8 cellular contexts compared by ENCODE assay signal in the genomic region with DNA sequence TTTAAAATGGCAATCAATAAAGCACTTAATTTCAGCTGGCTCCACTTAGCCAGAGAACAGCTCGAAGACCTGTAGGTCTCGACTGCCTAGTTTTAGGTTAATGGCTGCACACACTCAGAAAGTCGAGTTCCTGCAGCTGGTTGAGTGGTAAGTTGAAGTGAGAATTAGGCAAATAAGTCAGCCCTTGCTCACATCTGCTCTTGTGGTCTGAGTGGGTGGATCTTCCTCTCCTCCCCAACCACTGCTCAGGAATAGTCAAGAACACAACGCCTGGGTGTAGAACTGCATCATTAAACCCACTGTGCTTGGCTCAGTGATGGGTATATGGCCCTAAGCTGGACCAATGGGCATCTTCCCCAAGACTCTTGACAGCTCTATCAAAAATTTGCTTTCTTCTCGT. TPM values are rescaled to one million over a fixed set of nuclear protein-coding genes. Genes with fewer than 3 reads are reported as not detected.
A peak's percentile ranks its signal among the peaks of the same experiment; 100 is the strongest.
DNase-seq lines count a peak whose midpoint lies in the region; ATAC-seq and TF ChIP-seq lines count a peak whose summit lies in the region.

No MANE protein-coding gene starts in this region.

- no peak overlapping the region for H2AFZ ChIP-seq in GM23338

- H3K4me1 Mint-ChIP-seq in T-cell (peaks cover 44 to 83% (median 65%) of the 10 kb centered on the region in 3 donors), GM23338 (no peaks in the 10 kb centered on the region; the same call in 1 of the 3 replicates)
- H3K4me1 Mint-ChIP-seq in stimulated activated effector memory CD8-positive, alpha-beta T cell treated with anti-CD3 and anti-CD28 coated beads, Interleukin-12 subunit alpha, Interleukin-12 subunit beta, amount 100 ng/mL, for 72 hours: peaks cover 96% of the 10 kb centered on the region

- no peaks in the 10 kb centered on the region for H3K9me2 ChIP-seq in GM23338 (ENCODE audit: insufficient read depth)

- no peak overlapping the region for H3K4me3 Mint-ChIP-seq in T-cell
- peak overlapping the region; percentile 41 for H3K4me3 Mint-ChIP-seq in stimulated activated effector memory CD8-positive, alpha-beta T cell treated with anti-CD3 and anti-CD28 coated beads, Interleukin-12 subunit alpha, Interleukin-12 subunit beta, amount 100 ng/mL, for 72 hours
- H3K4me3 Mint-ChIP-seq in GM23338: no peak overlapping the region

- POLR2A ChIA-PET in T-cell (lab: Charles Lee): interaction anchor here (0.6 to 0.9 kb wide), 4 partner anchors 9 to 440 kb away, joined by 3 read pairs; no protein-coding TSS in a partner anchor

- no peaks in the 10 kb centered on the region for H3K4me1 ChIP-seq in GM23338 (ENCODE audit: insufficient read depth)

- no peaks in the 10 kb centered on the region for H3K36me3 Mint-ChIP-seq in T-cell
- no peaks in the 10 kb centered on the region for H3K36me3 Mint-ChIP-seq in stimulated activated effector memory CD8-positive, alpha-beta T cell treated with anti-CD3 and anti-CD28 coated beads, Interleukin-12 subunit alpha, Interleukin-12 subunit beta, amount 100 ng/mL, for 72 hours
- H3K36me3 Mint-ChIP-seq in GM23338 (ENCODE audit: low read depth): no peaks in the 10 kb centered on the region

- H3K27me3 Mint-ChIP-seq in T-cell (peaks cover 0 to 3% of the 10 kb centered on the region in 2 donors), GM23338 (ENCODE audit: insufficient read depth, low read depth, poor library complexity) (no peaks in the 10 kb centered on the region)

- H3K9me3 Mint-ChIP-seq in T-cell (no peaks in the 10 kb centered on the region), GM23338 (no peaks in the 10 kb centered on the region)
- no peaks in the 10 kb centered on the region for H3K9me3 Mint-ChIP-seq in stimulated activated effector memory CD8-positive, alpha-beta T cell treated with anti-CD3 and anti-CD28 coated beads, Interleukin-12 subunit alpha, Interleukin-12 subunit beta, amount 100 ng/mL, for 72 hours

- H3K36me3 ChIP-seq in GM23338 (ENCODE audit: insufficient read depth): no peaks in the 10 kb centered on the region

- no peaks in the 10 kb centered on the region for H3F3A ChIP-seq in GM23338 (replicated peaks; ENCODE audit: low read depth)

- ATAC-seq in HG02981 (IDR thresholded peaks at IDR 0.05; ENCODE audit: unreplicated experiment): peak; percentile 71
- ATAC-seq in T-cell (replicated peaks in 1 of 4): peak; percentile 51 to 72 (median 58)
- ATAC-seq in stimulated activated effector memory CD8-positive, alpha-beta T cell treated with anti-CD3 and anti-CD28 coated beads, Interleukin-12 subunit alpha, Interleukin-12 subunit beta, amount 100 ng/mL, for 72 hours: peak; percentile 85
- no peak for ATAC-seq in GM23338

- H3K79me2 ChIP-seq in GM23338 (replicated peaks; ENCODE audit: insufficient read depth): no peaks in the 10 kb centered on the region

- H3K4me3 ChIP-seq in GM23338: no peak overlapping the region

- CTCF ChIA-PET in T-cell (lab: Charles Lee): interaction anchor here (0.6 to 1.2 kb wide), 2 partner anchors 16 to 125 kb away, joined by 3 read pairs; no protein-coding TSS in a partner anchor

- DNase-seq in activated T-cell treated with anti-CD3 and anti-CD28 coated beads for 48 hours (ENCODE audit: low read depth) (peak; percentile 32), activated T-cell treated with anti-CD3 and anti-CD28 coated beads for 4 hours (no peak), T-cell (peak in 1 of 34 experiments; percentile 25), hepatic stellate cell (ENCODE audit: low spot score) (no peak), GM23338 (ENCODE audit: low spot score) (no peak), SK-N-DZ (ENCODE audit: low spot score) (no peak)
- peak in 1 of 2 donors; percentile 79 for DNase-seq in stimulated activated effector memory CD8-positive, alpha-beta T cell treated with anti-CD3 and anti-CD28 coated beads, Interleukin-12 subunit alpha, Interleukin-12 subunit beta, amount 100 ng/mL, for 72 hours (ENCODE audit: low spot score in 2 of 2)

- no peak for TF ChIP-seq CTCF in GM23338 (conservative IDR thresholded peaks at IDR 0.05; ENCODE audit: low read depth in 2 of 2)

- H3K27me3 ChIP-seq in GM23338 (ENCODE audit: insufficient read depth): no peaks in the 10 kb centered on the region

- H3K4me2 ChIP-seq in GM23338: no peak overlapping the region

- peak overlapping the region; percentile 53 to 77 for H3K27ac Mint-ChIP-seq in T-cell
- peak overlapping the region; percentile 30 for H3K27ac Mint-ChIP-seq in stimulated activated effector memory CD8-positive, alpha-beta T cell treated with anti-CD3 and anti-CD28 coated beads, Interleukin-12 subunit alpha, Interleukin-12 subunit beta, amount 100 ng/mL, for 72 hours
- H3K27ac Mint-ChIP-seq in GM23338: no peak overlapping the region

- no peaks in the 10 kb centered on the region for H4K20me1 ChIP-seq in GM23338 (replicated peaks; ENCODE audit: insufficient read depth)

- no peak overlapping the region for H3K27ac ChIP-seq in GM23338 (ENCODE audit: low read depth)

TF ChIP-seq in GM23338, 12 proteins besides CTCF, POLR2A, EP300 and RAD21 (continues in another document):
- no peak for TF ChIP-seq JUNB (IDR thresholded peaks at IDR 0.05; ENCODE audit: unreplicated experiment)
- TF ChIP-seq ZNF331 (CRISPR knock-in tag; IDR thresholded peaks at IDR 0.05; ENCODE audit: low read depth): no peak
- TF ChIP-seq EZH2phosphoT487 (IDR thresholded peaks at IDR 0.05; ENCODE audit: unreplicated experiment): no peak
- no peak for TF ChIP-seq NANOG (IDR thresholded peaks at IDR 0.05; ENCODE audit: borderline replicate concordance)
- TF ChIP-seq, protein P1, sequence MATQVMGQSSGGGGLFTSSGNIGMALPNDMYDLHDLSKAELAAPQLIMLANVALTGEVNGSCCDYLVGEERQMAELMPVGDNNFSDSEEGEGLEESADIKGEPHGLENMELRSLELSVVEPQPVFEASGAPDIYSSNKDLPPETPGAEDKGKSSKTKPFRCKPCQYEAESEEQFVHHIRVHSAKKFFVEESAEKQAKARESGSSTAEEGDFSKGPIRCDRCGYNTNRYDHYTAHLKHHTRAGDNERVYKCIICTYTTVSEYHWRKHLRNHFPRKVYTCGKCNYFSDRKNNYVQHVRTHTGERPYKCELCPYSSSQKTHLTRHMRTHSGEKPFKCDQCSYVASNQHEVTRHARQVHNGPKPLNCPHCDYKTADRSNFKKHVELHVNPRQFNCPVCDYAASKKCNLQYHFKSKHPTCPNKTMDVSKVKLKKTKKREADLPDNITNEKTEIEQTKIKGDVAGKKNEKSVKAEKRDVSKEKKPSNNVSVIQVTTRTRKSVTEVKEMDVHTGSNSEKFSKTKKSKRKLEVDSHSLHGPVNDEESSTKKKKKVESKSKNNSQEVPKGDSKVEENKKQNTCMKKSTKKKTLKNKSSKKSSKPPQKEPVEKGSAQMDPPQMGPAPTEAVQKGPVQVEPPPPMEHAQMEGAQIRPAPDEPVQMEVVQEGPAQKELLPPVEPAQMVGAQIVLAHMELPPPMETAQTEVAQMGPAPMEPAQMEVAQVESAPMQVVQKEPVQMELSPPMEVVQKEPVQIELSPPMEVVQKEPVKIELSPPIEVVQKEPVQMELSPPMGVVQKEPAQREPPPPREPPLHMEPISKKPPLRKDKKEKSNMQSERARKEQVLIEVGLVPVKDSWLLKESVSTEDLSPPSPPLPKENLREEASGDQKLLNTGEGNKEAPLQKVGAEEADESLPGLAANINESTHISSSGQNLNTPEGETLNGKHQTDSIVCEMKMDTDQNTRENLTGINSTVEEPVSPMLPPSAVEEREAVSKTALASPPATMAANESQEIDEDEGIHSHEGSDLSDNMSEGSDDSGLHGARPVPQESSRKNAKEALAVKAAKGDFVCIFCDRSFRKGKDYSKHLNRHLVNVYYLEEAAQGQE (IDR thresholded peaks at IDR 0.05; ENCODE audit: unreplicated experiment): no peak
- no peak for TF ChIP-seq ZNF114 (CRISPR knock-in tag; IDR thresholded peaks at IDR 0.05)
- no peak for TF ChIP-seq EZH2 (IDR thresholded peaks at IDR 0.05; ENCODE audit: low read depth, unreplicated experiment)
- TF ChIP-seq CREB1 (CRISPR knock-in tag; IDR thresholded peaks at IDR 0.05; ENCODE audit: low read depth): no peak

RNA-seq across cellular contexts. Expression of a gene that starts 20.9 kb away (rescaled TPM):
- total RNA-seq in T-cell: 10 to 100 TPM; 30.7 to 64.1 (median 41.8) TPM
- 13.2 and 13.3 TPM in 2 replicates for total RNA-seq in GM23338 (2014; rRNA removed; shearing (Covaris generic))
- 9.1 and 10.0 TPM in 2 replicates for polyA plus RNA-seq in GM23338 (2016; fragmentation: Nextera tagmentation; extraction: Ambion mirVana)
- polyA plus RNA-seq in SK-N-DZ (2014; cell fraction: cytosol; rRNA removed): 2.9 and 3.9 TPM in 2 replicates
- polyA plus RNA-seq in SK-N-DZ (2014; cell fraction: nucleus; rRNA removed): 2.2 and 2.9 TPM in 2 replicates

RNA-seq across cellular contexts. Expression of a gene that starts 55.8 kb away (rescaled TPM):
- under 1 TPM in 3 of 5 donors, not detected in 2; 0.10 to 0.44 (median 0.13) TPM for total RNA-seq in T-cell
- total RNA-seq in GM23338 (2014; rRNA removed; shearing (Covaris generic)): 1.3 and 1.4 TPM in 2 replicates
- polyA plus RNA-seq in GM23338 (2016; fragmentation: Nextera tagmentation; extraction: Ambion mirVana): 0.43 and 0.47 TPM in 2 replicates
- polyA plus RNA-seq in SK-N-DZ (2014; cell fraction: cytosol; rRNA removed): not detected in 2 replicates
- not detected in 2 replicates for polyA plus RNA-seq in SK-N-DZ (2014; cell fraction: nucleus; rRNA removed)
